14 cellular contexts compared by ENCODE assay signal in genomic region chr6:82245376-82245775, GRCh38. TPM values are rescaled to one million over a fixed set of nuclear protein-coding genes. Genes with fewer than 3 reads are reported as not detected.
A peak's percentile ranks its signal among the peaks of the same experiment; 100 is the strongest.
DNase-seq lines count a peak whose midpoint lies in the region; ATAC-seq and TF ChIP-seq lines count a peak whose summit lies in the region.
"Had no signal": no experiment of that assay in that cellular context is flagged by ENCODE, and none has a peak within 500 bp of the region (broad histone marks: within the 10 kb centered on the region; RNA-seq: fewer than 3 reads in every experiment).

No MANE protein-coding gene starts in this region.

- no peak overlapping the region for H3K18ac ChIP-seq in trophoblast cell (ENCODE audit: low read length)

- no peaks in the 10 kb centered on the region for H3K9me3 Mint-ChIP-seq in activated CD4-positive, alpha-beta T cell treated with anti-CD3 and anti-CD28 coated beads, Interleukin-2, amount 10 ng/mL, durations not matched to agents 24 days and 14 days
- no peaks in the 10 kb centered on the region for H3K9me3 Mint-ChIP-seq in effector memory CD8-positive, alpha-beta T cell

- intact Hi-C loops in activated CD4-positive, alpha-beta T cell treated with anti-CD3 and anti-CD28 coated beads, Interleukin-2, amount 10 ng/mL, durations not matched to agents 24 days and 14 days (cut with micrococcal nuclease): loop anchor here (5.0 kb wide), 2 partner anchors 493 to 1982 kb away; partner anchors contain the start of genes CEP162 and TENT5A
- intact Hi-C loops in PC-3 (cut with micrococcal nuclease): loop anchor here (5.0 to 10.0 kb wide), 3 partner anchors 632 to 949 kb away; partner anchors contain the start of genes DOP1A, PGM3, RWDD2A and UBE3D
- intact Hi-C loops in Right ventricle myocardium inferior (cut with DNase I): loop anchor here (5.0 kb wide), 1 partner anchor 822 kb away; the partner anchor contains the start of genes DOP1A and UBE3D

- POLR2A ChIA-PET in PC-3 (lab: Charles Lee; ENCODE audit: unreplicated experiment) (no interaction called here), RWPE1 (lab: Yijun Ruan, JAX; ENCODE audit: low non-redundant PET) (no interaction called here)

- H2AFZ ChIP-seq in PC-3 (ENCODE audit: low read length) (no peak overlapping the region), trophoblast cell (ENCODE audit: insufficient read depth, low read length, poor library complexity) (no peak overlapping the region)

- CTCF ChIA-PET in PC-3 (lab: Charles Lee): no interaction called here
- CTCF ChIA-PET in RWPE1 (lab: Yijun Ruan, JAX): no interaction called here

- H2AK5ac ChIP-seq in trophoblast cell (ENCODE audit: low read length): no peak overlapping the region

- H3K9me3 ChIP-seq in PC-3 (ENCODE audit: low read length) (no peaks in the 10 kb centered on the region), trophoblast cell (ENCODE audit: insufficient read depth, low read depth, low read length) (no peaks in the 10 kb centered on the region)
- H3K9me3 ChIP-seq: left ventricle myocardium inferior had no signal

- H3K79me2 ChIP-seq in PC-3 (ENCODE audit: low read length) (peaks cover 75% of the 10 kb centered on the region), trophoblast cell (ENCODE audit: control insufficient read depth, insufficient read depth, low read length, poor library complexity) (peaks cover 7% of the 10 kb centered on the region)

- no peak overlapping the region for H4K91ac ChIP-seq in trophoblast cell (ENCODE audit: low read depth, low read length)

- peaks cover 19% of the 10 kb centered on the region; the same call in 1 of the 2 replicates for H4K20me1 ChIP-seq in PC-3 (ENCODE audit: low read length)

- peaks cover 3% of the 10 kb centered on the region for H3F3A ChIP-seq in PC-3 (ENCODE audit: low read length, unreplicated experiment)

- no TSS peak for BruUV-seq in PC-3 (replicated peaks; lab: Mats Ljungman, UMichigan)

- DNase-seq in activated CD4-positive, alpha-beta T cell treated with anti-CD3 and anti-CD28 coated beads, Interleukin-2, amount 10 ng/mL, durations not matched to agents 24 days and 14 days: no peak
- DNase-seq in activated CD4-positive, alpha-beta T cell treated with anti-CD3 and anti-CD28 coated beads for 1 hour: no peak
- DNase-seq in PC-3: no peak
- no peak for DNase-seq in effector memory CD8-positive, alpha-beta T cell
- no peak for DNase-seq in trophoblast cell
- no peak for DNase-seq in RWPE1 (ENCODE audit: low spot score)
- DNase-seq in Right ventricle myocardium inferior (ENCODE audit: missing footprints): no peak
- no peak for DNase-seq in iPS-NIHi7 (ENCODE audit: extremely low spot score)
- DNase-seq: activated gamma-delta T cell treated with Interleukin-2 at 50 U/mL for 16 hours; cortex of kidney; left ventricle myocardium inferior; NCI-H2081; stimulated activated CD4-positive, alpha-beta T cell treated with anti-CD3 and anti-CD28 coated beads, Interleukin-4, amount 100 ng/mL, for 1 hour; substantia nigra had no signal

- no peaks in the 10 kb centered on the region; the same call in none of the 2 replicates for H3K36me3 ChIP-seq in PC-3 (ENCODE audit: low read depth, low read length)
- no peaks in the 10 kb centered on the region for H3K36me3 ChIP-seq in trophoblast cell (ENCODE audit: control insufficient read depth in 1 of 2, insufficient read depth in 2 of 2, low read length in 2 of 2)

- H3K4ac ChIP-seq in trophoblast cell (ENCODE audit: low read depth, low read length): peak overlapping the region; percentile 61

- H3K4me3 ChIP-seq in PC-3 (ENCODE audit: low read length) (peak overlapping the region; percentile 84; the same call in 1 of the 2 replicates), trophoblast cell (ENCODE audit: low read depth, low read length) (no peak overlapping the region)

- no peak overlapping the region for H3K14ac ChIP-seq in trophoblast cell (ENCODE audit: low read length)

- peaks cover 6% of the 10 kb centered on the region for H3K79me1 ChIP-seq in trophoblast cell (ENCODE audit: low read length)

- TF ChIP-seq CTCF in PC-3 (conservative IDR thresholded peaks at IDR 0.05; ENCODE audit: low read depth, low read length) (no peak), RWPE1 (conservative IDR thresholded peaks at IDR 0.05; ENCODE audit: low read depth) (no peak)

- H4K8ac ChIP-seq in trophoblast cell (ENCODE audit: low read depth, low read length): no peak overlapping the region

- H3K27ac ChIP-seq in PC-3 (ENCODE audit: low read length) (no peak overlapping the region), trophoblast cell (ENCODE audit: low read depth, low read length) (no peak overlapping the region), RWPE1 (no peak overlapping the region)

- H3K27me3 ChIP-seq in PC-3 (ENCODE audit: low read length) (no peaks in the 10 kb centered on the region), trophoblast cell (ENCODE audit: insufficient read depth, low read length) (no peaks in the 10 kb centered on the region)

- H3K4me2 ChIP-seq in PC-3 (ENCODE audit: low read length) (peak overlapping the region; percentile 99), trophoblast cell (ENCODE audit: low read length) (no peak overlapping the region)

- H3K4me1 ChIP-seq in PC-3 (ENCODE audit: insufficient read depth, low read length) (peaks cover 38% of the 10 kb centered on the region), trophoblast cell (ENCODE audit: control insufficient read depth in 1 of 2, insufficient read depth in 2 of 2, low read length in 2 of 2) (peaks cover 4 to 9% of the 10 kb centered on the region in 2 experiments)

- no peak overlapping the region for H4K12ac ChIP-seq in trophoblast cell (ENCODE audit: low read depth, low read length)

- no peak overlapping the region for H2BK120ac ChIP-seq in trophoblast cell (ENCODE audit: insufficient read depth, low read length, poor library complexity)

- no peak overlapping the region for H3K23ac ChIP-seq in trophoblast cell (ENCODE audit: low read length)

- no peaks in the 10 kb centered on the region for H3K9me2 ChIP-seq in PC-3 (replicated peaks; ENCODE audit: low read length)

- WGBS in trophoblast cell (ENCODE audit: extremely low coverage, insufficient coverage, insufficient read length): no CpG with 5 or more reads among the region's 4 CpGs

- peak overlapping the region; percentile 96 for H3K4me3 Mint-ChIP-seq in activated CD4-positive, alpha-beta T cell treated with anti-CD3 and anti-CD28 coated beads, Interleukin-2, amount 10 ng/mL, durations not matched to agents 24 days and 14 days
- peak overlapping the region; percentile 9 to 43 for H3K4me3 Mint-ChIP-seq in effector memory CD8-positive, alpha-beta T cell

- peaks cover 33% of the 10 kb centered on the region for H3K4me1 Mint-ChIP-seq in activated CD4-positive, alpha-beta T cell treated with anti-CD3 and anti-CD28 coated beads, Interleukin-2, amount 10 ng/mL, durations not matched to agents 24 days and 14 days
- peaks cover 34 to 51% of the 10 kb centered on the region in 2 donors for H3K4me1 Mint-ChIP-seq in effector memory CD8-positive, alpha-beta T cell (ENCODE audit: low read depth in 2 of 2)

- no peak overlapping the region for H2BK5ac ChIP-seq in trophoblast cell (ENCODE audit: low read depth, low read length, poor library complexity)

- no peak overlapping the region for H3K27ac Mint-ChIP-seq in activated CD4-positive, alpha-beta T cell treated with anti-CD3 and anti-CD28 coated beads, Interleukin-2, amount 10 ng/mL, durations not matched to agents 24 days and 14 days
- peak overlapping the region; percentile 36 for H3K27ac Mint-ChIP-seq in effector memory CD8-positive, alpha-beta T cell

- H3K9ac ChIP-seq in PC-3 (ENCODE audit: low read length) (peak overlapping the region; percentile 96; the same call in 1 of the 2 replicates), trophoblast cell (ENCODE audit: low read length) (no peak overlapping the region)

- peaks cover 28% of the 10 kb centered on the region for H3K36me3 Mint-ChIP-seq in activated CD4-positive, alpha-beta T cell treated with anti-CD3 and anti-CD28 coated beads, Interleukin-2, amount 10 ng/mL, durations not matched to agents 24 days and 14 days (ENCODE audit: low read depth)
- H3K36me3 Mint-ChIP-seq in effector memory CD8-positive, alpha-beta T cell (ENCODE audit: insufficient read depth): peaks cover 29% of the 10 kb centered on the region

- no peaks in the 10 kb centered on the region for H3K27me3 Mint-ChIP-seq in activated CD4-positive, alpha-beta T cell treated with anti-CD3 and anti-CD28 coated beads, Interleukin-2, amount 10 ng/mL, durations not matched to agents 24 days and 14 days
- no peaks in the 10 kb centered on the region for H3K27me3 Mint-ChIP-seq in effector memory CD8-positive, alpha-beta T cell

- ATAC-seq in PC-3 (no peak), Right ventricle myocardium inferior (no peak)
- ATAC-seq in effector memory CD8-positive, alpha-beta T cell (replicated peaks): no peak

- no peak overlapping the region for H2BK12ac ChIP-seq in trophoblast cell (ENCODE audit: low read length)

RNA-seq across cellular contexts. Expression of gene IBTK, which starts 2.2 kb away (rescaled TPM):
- 37.2 and 37.7 TPM in 2 replicates for total RNA-seq in activated CD4-positive, alpha-beta T cell treated with anti-CD3 and anti-CD28 coated beads, Interleukin-2, amount 10 ng/mL, durations not matched to agents 24 days and 14 days
- 17.2 and 20.0 TPM in 2 replicates for total RNA-seq in PC-3 (2014; rRNA removed)
- polyA plus RNA-seq in trophoblast cell (2013): 10.9 and 11.5 TPM in 2 replicates
- 27.6 TPM for total RNA-seq in Right ventricle myocardium inferior
